16 cellular contexts compared by ENCODE assay signal in genomic region chr20:53933232-53933846, GRCh38.
DNase-seq lines count a peak whose midpoint lies in the region; ATAC-seq and TF ChIP-seq lines count a peak whose summit lies in the region.
"Had no signal": no experiment of that assay in that cellular context is flagged by ENCODE, and none has a peak within 500 bp of the region (broad histone marks: within the 10 kb centered on the region; RNA-seq: fewer than 3 reads in every experiment).

No MANE protein-coding gene starts in this region.

- no peak for ATAC-seq in CD4-positive, CD25-positive, alpha-beta regulatory T cell (ENCODE audit: low read depth in 2 of 2)
- ATAC-seq: foreskin keratinocyte, pancreas had no signal

- intact Hi-C loops in dendritic cell treated with granulocyte-macrophage colony-stimulating factor and Interleukin-4, amounts not matched to agents 40 ng/mL and 50 ng/mL, for 4 days (cut with micrococcal nuclease): no loop called here
- intact Hi-C loops in PC-9 (cut with micrococcal nuclease; ENCODE audit: unreplicated experiment): no loop called here

- no peaks in the 10 kb centered on the region for H3K36me3 ChIP-seq in CD4-positive, CD25-positive, alpha-beta regulatory T cell (ENCODE audit: control insufficient read depth, insufficient read depth, low read length)
- no peaks in the 10 kb centered on the region for H3K36me3 ChIP-seq in KMS-11 (ENCODE audit: insufficient read depth)
- H3K36me3 ChIP-seq in osteoblast (ENCODE audit: insufficient read depth, low read length): no peaks in the 10 kb centered on the region
- no peaks in the 10 kb centered on the region for H3K36me3 ChIP-seq in PC-9 (ENCODE audit: low read depth)
- H3K36me3 ChIP-seq: BE2C, pancreas had no signal

- H3K9me3 ChIP-seq in CD4-positive, CD25-positive, alpha-beta regulatory T cell (ENCODE audit: control insufficient read depth in 2 of 2, low read length in 2 of 2): no peaks in the 10 kb centered on the region
- H3K9me3 ChIP-seq in osteoblast (ENCODE audit: low read depth, low read length): no peaks in the 10 kb centered on the region
- H3K9me3 ChIP-seq in PC-9 (ENCODE audit: insufficient read depth, low read depth): no peaks in the 10 kb centered on the region; the same call in 1 of the 2 replicates
- H3K9me3 ChIP-seq: BE2C, pancreas, testis had no signal

- peak overlapping the region in 1 of 4 donors; percentile 75 for H3K4me3 Mint-ChIP-seq in CD4-positive, CD25-positive, alpha-beta regulatory T cell
- H3K4me3 Mint-ChIP-seq in dendritic cell treated with granulocyte-macrophage colony-stimulating factor and Interleukin-4, amounts not matched to agents 40 ng/mL and 50 ng/mL, for 4 days: no peak overlapping the region

- peaks cover 22% of the 10 kb centered on the region for H3K4me1 ChIP-seq in CD4-positive, CD25-positive, alpha-beta regulatory T cell (ENCODE audit: control insufficient read depth, insufficient read depth, low read length, poor library complexity, severe bottlenecking)
- H3K4me1 ChIP-seq in KMS-11 (ENCODE audit: low read depth, poor library complexity, severe bottlenecking): peaks cover 74% of the 10 kb centered on the region
- peaks cover 26% of the 10 kb centered on the region for H3K4me1 ChIP-seq in osteoblast (ENCODE audit: insufficient read depth, low read length)
- peaks cover 36% of the 10 kb centered on the region for H3K4me1 ChIP-seq in PC-9 (replicated peaks; ENCODE audit: insufficient read depth)
- H3K4me1 ChIP-seq: BE2C had no signal

- TF ChIP-seq CTCF in KMS-11 (conservative IDR thresholded peaks at IDR 0.05; ENCODE audit: low read depth, low read length) (no peak), osteoblast (IDR thresholded peaks at IDR 0.05; ENCODE audit: extremely low read depth, low read depth, low read length) (no peak), PC-9 (conservative IDR thresholded peaks at IDR 0.05) (no peak)

- H3K9ac ChIP-seq in KMS-11: no peak overlapping the region

- H3K27me3 ChIP-seq in CD4-positive, CD25-positive, alpha-beta regulatory T cell (ENCODE audit: control insufficient read depth, insufficient read depth, low read length): peaks cover 4% of the 10 kb centered on the region
- H3K27me3 ChIP-seq in KMS-11 (ENCODE audit: insufficient read depth, low read depth) (no peaks in the 10 kb centered on the region), osteoblast (ENCODE audit: insufficient read depth, low read length) (no peaks in the 10 kb centered on the region), PC-9 (ENCODE audit: insufficient read depth, low read depth) (no peaks in the 10 kb centered on the region)
- H3K27me3 ChIP-seq: BE2C, foreskin keratinocyte, pancreas, testis had no signal

- POLR2A ChIA-PET in PC-9 (lab: Charles Lee; ENCODE audit: unreplicated experiment): interaction anchor here (0.6 kb wide), 1 partner anchor 410 kb away, joined by 5 read pairs; no protein-coding TSS in a partner anchor

- peaks cover 4% of the 10 kb centered on the region for H3K27me3 Mint-ChIP-seq in CD4-positive, CD25-positive, alpha-beta regulatory T cell
- H3K27me3 Mint-ChIP-seq in dendritic cell treated with granulocyte-macrophage colony-stimulating factor and Interleukin-4, amounts not matched to agents 40 ng/mL and 50 ng/mL, for 4 days: no peaks in the 10 kb centered on the region

- H3K4me3 ChIP-seq in CD4-positive, CD25-positive, alpha-beta regulatory T cell (ENCODE audit: low read depth, low read length): no peak overlapping the region
- H3K4me3 ChIP-seq in KMS-11 (IDR thresholded peaks at IDR 0.05; ENCODE audit: insufficient read depth, low read depth, low read length) (no peak overlapping the region), osteoblast (ENCODE audit: insufficient read depth, low read length) (no peak overlapping the region), PC-9 (no peak overlapping the region)
- H3K4me3 ChIP-seq: pancreas, testis had no signal

- H4K20me1 ChIP-seq in KMS-11 (ENCODE audit: insufficient read depth) (no peaks in the 10 kb centered on the region), osteoblast (ENCODE audit: insufficient read depth, low read length) (no peaks in the 10 kb centered on the region), PC-9 (ENCODE audit: insufficient read depth) (no peaks in the 10 kb centered on the region)

- H3K27ac Mint-ChIP-seq in CD4-positive, CD25-positive, alpha-beta regulatory T cell: peak overlapping the region in 2 of 3 donors; percentile 13 to 21
- H3K27ac Mint-ChIP-seq in dendritic cell treated with granulocyte-macrophage colony-stimulating factor and Interleukin-4, amounts not matched to agents 40 ng/mL and 50 ng/mL, for 4 days: peak overlapping the region; percentile 88

- no peaks in the 10 kb centered on the region for H3K9me2 ChIP-seq in PC-9 (ENCODE audit: insufficient read depth)

- H3K79me2 ChIP-seq in KMS-11 (ENCODE audit: insufficient read depth, low read depth): no peaks in the 10 kb centered on the region
- no peaks in the 10 kb centered on the region for H3K79me2 ChIP-seq in osteoblast (ENCODE audit: insufficient read depth, low read length)
- no peaks in the 10 kb centered on the region for H3K79me2 ChIP-seq in PC-9 (ENCODE audit: low read depth)

- peaks cover 0 to 2% (median 0%) of the 10 kb centered on the region in 7 donors for H3K9me3 Mint-ChIP-seq in CD4-positive, CD25-positive, alpha-beta regulatory T cell
- H3K9me3 Mint-ChIP-seq in dendritic cell treated with granulocyte-macrophage colony-stimulating factor and Interleukin-4, amounts not matched to agents 40 ng/mL and 50 ng/mL, for 4 days: no peaks in the 10 kb centered on the region

- H3K4me2 ChIP-seq in KMS-11: peak overlapping the region; percentile 76; the same call in 1 of the 2 replicates
- H3K4me2 ChIP-seq in osteoblast (ENCODE audit: insufficient read depth, low read length): no peak overlapping the region
- no peak overlapping the region for H3K4me2 ChIP-seq in PC-9

- BruUV-seq in PC-9 (replicated peaks; lab: Mats Ljungman, UMichigan): no TSS peak

- no peak overlapping the region for H2AFZ ChIP-seq in KMS-11 (ENCODE audit: low read depth)
- H2AFZ ChIP-seq in osteoblast (ENCODE audit: low read length): no peak overlapping the region
- H2AFZ ChIP-seq in PC-9: no peak overlapping the region

- no peak overlapping the region for H3K27ac ChIP-seq in CD4-positive, CD25-positive, alpha-beta regulatory T cell (ENCODE audit: insufficient read depth, low read length, poor library complexity, severe bottlenecking)
- H3K27ac ChIP-seq in KMS-11: peak overlapping the region; percentile 73; the same call in 1 of the 2 replicates
- H3K27ac ChIP-seq in osteoblast (ENCODE audit: low read depth, low read length): peak overlapping the region; percentile 81
- no peak overlapping the region for H3K27ac ChIP-seq in PC-9
- H3K27ac ChIP-seq: foreskin keratinocyte, testis had no signal

- no peaks in the 10 kb centered on the region for H3K36me3 Mint-ChIP-seq in CD4-positive, CD25-positive, alpha-beta regulatory T cell
- no peaks in the 10 kb centered on the region for H3K36me3 Mint-ChIP-seq in dendritic cell treated with granulocyte-macrophage colony-stimulating factor and Interleukin-4, amounts not matched to agents 40 ng/mL and 50 ng/mL, for 4 days (ENCODE audit: low read depth)

- peaks cover 16 to 50% (median 30%) of the 10 kb centered on the region in 4 donors for H3K4me1 Mint-ChIP-seq in CD4-positive, CD25-positive, alpha-beta regulatory T cell
- peaks cover 74% of the 10 kb centered on the region for H3K4me1 Mint-ChIP-seq in dendritic cell treated with granulocyte-macrophage colony-stimulating factor and Interleukin-4, amounts not matched to agents 40 ng/mL and 50 ng/mL, for 4 days (ENCODE audit: low read depth)

- CTCF ChIA-PET in PC-9 (lab: Charles Lee): no interaction called here

- peaks cover 21% of the 10 kb centered on the region for H3F3A ChIP-seq in PC-9 (ENCODE audit: insufficient read depth, low read depth)

- DNase-seq in CD4-positive, CD25-positive, alpha-beta regulatory T cell: no peak
- DNase-seq in osteoblast (ENCODE audit: insufficient read length, low spot score, missing footprints) (no peak), PC-9 (no peak), epidermal melanocyte (ENCODE audit: insufficient read length, low spot score) (no peak), DMS153 (lab: John Stamatoyannopoulos, UW) (no peak)
- DNase-seq: activated CD4-positive, alpha-beta T cell treated with anti-CD3 and anti-CD28 coated beads, Interleukin-2, amount 50 U/mL, for 1 hour; activated naive CD4-positive, alpha-beta T cell; BE2C; foreskin keratinocyte; NCI-H1694; NCI-H774; pancreas; stimulated activated CD8-positive, alpha-beta memory T cell treated with anti-CD3 and anti-CD28 coated beads, Interleukin-4, amount 100 ng/mL, for 48 hours; testis had no signal

Comparison
In these comparisons a context has a peak if more than half of its experiments do, and no peak if none do; other contexts are left out.
1. H3K27ac ChIP-seq: peak in KMS-11 (single experiment) and osteoblast (single experiment); none in CD4-positive, CD25-positive, alpha-beta regulatory T cell (single experiment) and PC-9 (single experiment).